ENCODE assay signal across 3 cellular contexts in genomic region chr12:21379218-21379617, GRCh38.
TF ChIP-seq lines count a peak whose summit lies in the region.

No MANE protein-coding gene starts in this region.

TF ChIP-seq in GM23338, 12 proteins besides CTCF, POLR2A, EP300 and RAD21:
- no peak for TF ChIP-seq POLR2AphosphoS5 (IDR thresholded peaks at IDR 0.05; ENCODE audit: low read depth)
- no peak for TF ChIP-seq ZNF114 (CRISPR knock-in tag; IDR thresholded peaks at IDR 0.05)
- no peak for TF ChIP-seq JUNB (IDR thresholded peaks at IDR 0.05; ENCODE audit: unreplicated experiment)
- TF ChIP-seq, protein P1, sequence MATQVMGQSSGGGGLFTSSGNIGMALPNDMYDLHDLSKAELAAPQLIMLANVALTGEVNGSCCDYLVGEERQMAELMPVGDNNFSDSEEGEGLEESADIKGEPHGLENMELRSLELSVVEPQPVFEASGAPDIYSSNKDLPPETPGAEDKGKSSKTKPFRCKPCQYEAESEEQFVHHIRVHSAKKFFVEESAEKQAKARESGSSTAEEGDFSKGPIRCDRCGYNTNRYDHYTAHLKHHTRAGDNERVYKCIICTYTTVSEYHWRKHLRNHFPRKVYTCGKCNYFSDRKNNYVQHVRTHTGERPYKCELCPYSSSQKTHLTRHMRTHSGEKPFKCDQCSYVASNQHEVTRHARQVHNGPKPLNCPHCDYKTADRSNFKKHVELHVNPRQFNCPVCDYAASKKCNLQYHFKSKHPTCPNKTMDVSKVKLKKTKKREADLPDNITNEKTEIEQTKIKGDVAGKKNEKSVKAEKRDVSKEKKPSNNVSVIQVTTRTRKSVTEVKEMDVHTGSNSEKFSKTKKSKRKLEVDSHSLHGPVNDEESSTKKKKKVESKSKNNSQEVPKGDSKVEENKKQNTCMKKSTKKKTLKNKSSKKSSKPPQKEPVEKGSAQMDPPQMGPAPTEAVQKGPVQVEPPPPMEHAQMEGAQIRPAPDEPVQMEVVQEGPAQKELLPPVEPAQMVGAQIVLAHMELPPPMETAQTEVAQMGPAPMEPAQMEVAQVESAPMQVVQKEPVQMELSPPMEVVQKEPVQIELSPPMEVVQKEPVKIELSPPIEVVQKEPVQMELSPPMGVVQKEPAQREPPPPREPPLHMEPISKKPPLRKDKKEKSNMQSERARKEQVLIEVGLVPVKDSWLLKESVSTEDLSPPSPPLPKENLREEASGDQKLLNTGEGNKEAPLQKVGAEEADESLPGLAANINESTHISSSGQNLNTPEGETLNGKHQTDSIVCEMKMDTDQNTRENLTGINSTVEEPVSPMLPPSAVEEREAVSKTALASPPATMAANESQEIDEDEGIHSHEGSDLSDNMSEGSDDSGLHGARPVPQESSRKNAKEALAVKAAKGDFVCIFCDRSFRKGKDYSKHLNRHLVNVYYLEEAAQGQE (IDR thresholded peaks at IDR 0.05; ENCODE audit: unreplicated experiment) = no peak
- TF ChIP-seq CREB1 (CRISPR knock-in tag; IDR thresholded peaks at IDR 0.05; ENCODE audit: low read depth) = no peak

TF ChIP-seq in K562, 482 proteins besides CTCF, POLR2A, EP300 and RAD21:
- no peak for TF ChIP-seq CEBPG (CRISPR knock-in tag; IDR thresholded peaks at IDR 0.05)
- peak; percentile 40 to 77; a peak in 3 of 4 replicates for TF ChIP-seq CEBPG (tag; conservative IDR thresholded peaks at IDR 0.05 in 1 of 2, IDR thresholded peaks at IDR 0.05 in 1 of 2)
- TF ChIP-seq SIX5 (IDR thresholded peaks at IDR 0.05; ENCODE audit: borderline replicate concordance in 1 of 2, insufficient read depth in 1 of 2, low read depth in 1 of 2, low read length in 2 of 2) = no peak
- TF ChIP-seq, protein P2, sequence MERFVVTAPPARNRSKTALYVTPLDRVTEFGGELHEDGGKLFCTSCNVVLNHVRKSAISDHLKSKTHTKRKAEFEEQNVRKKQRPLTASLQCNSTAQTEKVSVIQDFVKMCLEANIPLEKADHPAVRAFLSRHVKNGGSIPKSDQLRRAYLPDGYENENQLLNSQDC (CRISPR knock-in tag; IDR thresholded peaks at IDR 0.05) = no peak
- no peak for TF ChIP-seq PHTF2 (CRISPR knock-in tag; IDR thresholded peaks at IDR 0.05)
- TF ChIP-seq XRCC3 (IDR thresholded peaks at IDR 0.05) = no peak
- TF ChIP-seq BRD9 (IDR thresholded peaks at IDR 0.05; ENCODE audit: low read depth, partially characterized antibody) = no peak
- no peak for TF ChIP-seq GTF2F1 (IDR thresholded peaks at IDR 0.05; ENCODE audit: low read depth, low read length)
- no peak for TF ChIP-seq USF2 (CRISPR knock-in tag; IDR thresholded peaks at IDR 0.05)
- TF ChIP-seq ZZZ3 (IDR thresholded peaks at IDR 0.05) = no peak
- peak; percentile 89 for TF ChIP-seq CEBPB (tag; IDR thresholded peaks at IDR 0.05)
- TF ChIP-seq ELF2 (CRISPR knock-in tag; IDR thresholded peaks at IDR 0.05) = no peak
- no peak for TF ChIP-seq E2F6 (IDR thresholded peaks at IDR 0.05; ENCODE audit: borderline replicate concordance in 1 of 2, extremely low read depth in 1 of 2, insufficient read depth in 1 of 2, insufficient read length in 1 of 2, low read depth in 1 of 2, low read length in 1 of 2, poor library complexity in 1 of 2, severe bottlenecking in 1 of 2)

TF ChIP-seq in SK-N-SH treated with all-trans-retinoic acid at 6 μM for 48 hours, 23 proteins besides CTCF, POLR2A, EP300 and RAD21:
- no peak for TF ChIP-seq OSR1 (CRISPR knock-in tag; IDR thresholded peaks at IDR 0.05)
- no peak for TF ChIP-seq POU6F1 (CRISPR knock-in tag; IDR thresholded peaks at IDR 0.05; ENCODE audit: borderline replicate concordance, low read depth)
- TF ChIP-seq, protein P3, sequence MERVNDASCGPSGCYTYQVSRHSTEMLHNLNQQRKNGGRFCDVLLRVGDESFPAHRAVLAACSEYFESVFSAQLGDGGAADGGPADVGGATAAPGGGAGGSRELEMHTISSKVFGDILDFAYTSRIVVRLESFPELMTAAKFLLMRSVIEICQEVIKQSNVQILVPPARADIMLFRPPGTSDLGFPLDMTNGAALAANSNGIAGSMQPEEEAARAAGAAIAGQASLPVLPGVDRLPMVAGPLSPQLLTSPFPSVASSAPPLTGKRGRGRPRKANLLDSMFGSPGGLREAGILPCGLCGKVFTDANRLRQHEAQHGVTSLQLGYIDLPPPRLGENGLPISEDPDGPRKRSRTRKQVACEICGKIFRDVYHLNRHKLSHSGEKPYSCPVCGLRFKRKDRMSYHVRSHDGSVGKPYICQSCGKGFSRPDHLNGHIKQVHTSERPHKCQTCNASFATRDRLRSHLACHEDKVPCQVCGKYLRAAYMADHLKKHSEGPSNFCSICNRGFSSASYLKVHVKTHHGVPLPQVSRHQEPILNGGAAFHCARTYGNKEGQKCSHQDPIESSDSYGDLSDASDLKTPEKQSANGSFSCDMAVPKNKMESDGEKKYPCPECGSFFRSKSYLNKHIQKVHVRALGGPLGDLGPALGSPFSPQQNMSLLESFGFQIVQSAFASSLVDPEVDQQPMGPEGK (CRISPR knock-in tag; IDR thresholded peaks at IDR 0.05; ENCODE audit: borderline replicate concordance) = no peak
- TF ChIP-seq SNAI2 (CRISPR knock-in tag; IDR thresholded peaks at IDR 0.05) = no peak
- TF ChIP-seq ZNF8 (CRISPR knock-in tag; IDR thresholded peaks at IDR 0.05) = no peak
- no peak for TF ChIP-seq ISL1 (CRISPR knock-in tag; IDR thresholded peaks at IDR 0.05)
- TF ChIP-seq ZC3H10 (CRISPR knock-in tag; IDR thresholded peaks at IDR 0.05) = no peak
- no peak for TF ChIP-seq GLIS3 (CRISPR knock-in tag; IDR thresholded peaks at IDR 0.05)
- TF ChIP-seq BACH2 (CRISPR knock-in tag; IDR thresholded peaks at IDR 0.05; ENCODE audit: borderline replicate concordance) = no peak
- TF ChIP-seq CREB5 (CRISPR knock-in tag; IDR thresholded peaks at IDR 0.05; ENCODE audit: low read depth) = no peak
- TF ChIP-seq ZFP3 (CRISPR knock-in tag; IDR thresholded peaks at IDR 0.05) = no peak
- TF ChIP-seq CSDC2 (CRISPR knock-in tag; IDR thresholded peaks at IDR 0.05) = no peak
- TF ChIP-seq ZFP30 (CRISPR knock-in tag; IDR thresholded peaks at IDR 0.05) = no peak
- no peak for TF ChIP-seq TCF4 (CRISPR knock-in tag; IDR thresholded peaks at IDR 0.05; ENCODE audit: borderline replicate concordance)
- TF ChIP-seq, protein P4, sequence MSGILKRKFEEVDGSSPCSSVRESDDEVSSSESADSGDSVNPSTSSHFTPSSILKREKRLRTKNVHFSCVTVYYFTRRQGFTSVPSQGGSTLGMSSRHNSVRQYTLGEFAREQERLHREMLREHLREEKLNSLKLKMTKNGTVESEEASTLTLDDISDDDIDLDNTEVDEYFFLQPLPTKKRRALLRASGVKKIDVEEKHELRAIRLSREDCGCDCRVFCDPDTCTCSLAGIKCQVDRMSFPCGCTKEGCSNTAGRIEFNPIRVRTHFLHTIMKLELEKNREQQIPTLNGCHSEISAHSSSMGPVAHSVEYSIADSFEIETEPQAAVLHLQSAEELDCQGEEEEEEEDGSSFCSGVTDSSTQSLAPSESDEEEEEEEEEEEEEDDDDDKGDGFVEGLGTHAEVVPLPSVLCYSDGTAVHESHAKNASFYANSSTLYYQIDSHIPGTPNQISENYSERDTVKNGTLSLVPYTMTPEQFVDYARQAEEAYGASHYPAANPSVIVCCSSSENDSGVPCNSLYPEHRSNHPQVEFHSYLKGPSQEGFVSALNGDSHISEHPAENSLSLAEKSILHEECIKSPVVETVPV (CRISPR knock-in tag; IDR thresholded peaks at IDR 0.05) = no peak
- TF ChIP-seq, protein P5, sequence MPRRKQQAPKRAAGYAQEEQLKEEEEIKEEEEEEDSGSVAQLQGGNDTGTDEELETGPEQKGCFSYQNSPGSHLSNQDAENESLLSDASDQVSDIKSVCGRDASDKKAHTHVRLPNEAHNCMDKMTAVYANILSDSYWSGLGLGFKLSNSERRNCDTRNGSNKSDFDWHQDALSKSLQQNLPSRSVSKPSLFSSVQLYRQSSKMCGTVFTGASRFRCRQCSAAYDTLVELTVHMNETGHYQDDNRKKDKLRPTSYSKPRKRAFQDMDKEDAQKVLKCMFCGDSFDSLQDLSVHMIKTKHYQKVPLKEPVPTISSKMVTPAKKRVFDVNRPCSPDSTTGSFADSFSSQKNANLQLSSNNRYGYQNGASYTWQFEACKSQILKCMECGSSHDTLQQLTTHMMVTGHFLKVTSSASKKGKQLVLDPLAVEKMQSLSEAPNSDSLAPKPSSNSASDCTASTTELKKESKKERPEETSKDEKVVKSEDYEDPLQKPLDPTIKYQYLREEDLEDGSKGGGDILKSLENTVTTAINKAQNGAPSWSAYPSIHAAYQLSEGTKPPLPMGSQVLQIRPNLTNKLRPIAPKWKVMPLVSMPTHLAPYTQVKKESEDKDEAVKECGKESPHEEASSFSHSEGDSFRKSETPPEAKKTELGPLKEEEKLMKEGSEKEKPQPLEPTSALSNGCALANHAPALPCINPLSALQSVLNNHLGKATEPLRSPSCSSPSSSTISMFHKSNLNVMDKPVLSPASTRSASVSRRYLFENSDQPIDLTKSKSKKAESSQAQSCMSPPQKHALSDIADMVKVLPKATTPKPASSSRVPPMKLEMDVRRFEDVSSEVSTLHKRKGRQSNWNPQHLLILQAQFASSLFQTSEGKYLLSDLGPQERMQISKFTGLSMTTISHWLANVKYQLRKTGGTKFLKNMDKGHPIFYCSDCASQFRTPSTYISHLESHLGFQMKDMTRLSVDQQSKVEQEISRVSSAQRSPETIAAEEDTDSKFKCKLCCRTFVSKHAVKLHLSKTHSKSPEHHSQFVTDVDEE (CRISPR knock-in tag; IDR thresholded peaks at IDR 0.05) = no peak
